ENCODE assay signal across 8 cellular contexts in the genomic region with DNA sequence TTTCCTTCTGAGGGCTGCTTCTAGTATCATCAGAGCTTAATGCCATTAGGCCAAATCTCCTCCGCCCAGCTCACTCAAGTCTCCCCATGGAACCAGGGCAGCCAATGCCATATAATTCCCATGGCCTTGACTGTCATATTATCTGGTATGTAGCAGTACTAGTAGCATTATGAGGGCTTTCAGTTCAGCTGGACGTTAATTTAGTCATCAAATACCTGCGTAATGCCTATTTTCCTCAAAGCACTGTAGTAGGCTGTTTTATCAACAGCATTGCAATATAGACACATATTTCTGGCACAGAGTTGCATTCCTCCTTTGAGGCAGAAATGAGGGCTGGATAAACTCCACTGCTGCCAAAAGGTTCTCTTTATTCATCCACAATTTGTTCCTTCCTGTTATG. TPM values are rescaled to one million over a fixed set of nuclear protein-coding genes. Genes with fewer than 3 reads are reported as not detected.
DNase-seq lines count a peak whose midpoint lies in the region; ATAC-seq and TF ChIP-seq lines count a peak whose summit lies in the region.

No MANE protein-coding gene starts in this region.

- DNase-seq in activated T-cell treated with anti-CD3 and anti-CD28 coated beads, Interleukin-2, amount 50 U/mL, for 72 hours = no peak
- no peak for DNase-seq in activated T-cell treated with anti-CD3 and anti-CD28 coated beads, Interleukin-2, amount 50 U/mL, for 1 hour
- peak; percentile 60 for DNase-seq in astrocyte of the spinal cord (ENCODE audit: low read depth, low spot score)
- DNase-seq in lower lobe of right lung = no peak
- no peak for DNase-seq in upper lobe of left lung
- DNase-seq in NCI-H1105 treated with DMSO at 0.1 percent for 48 hours (lab: John Stamatoyannopoulos, UW) = no peak
- no peak for DNase-seq in posterior cingulate gyrus

- no peaks in the 10 kb centered on the region for H3K27me3 Mint-ChIP-seq in activated T-cell treated with anti-CD3 and anti-CD28 coated beads, Interleukin-2, amount 50 U/mL, for 72 hours (ENCODE audit: low read depth)

- H3K36me3 ChIP-seq in lower lobe of right lung (no peaks in the 10 kb centered on the region), upper lobe of left lung (peaks cover 0 to 11% (median 3%) of the 10 kb centered on the region in 4 donors)

- H3K4me3 ChIP-seq in astrocyte of the spinal cord (ENCODE audit: low read depth, low read length) (peak overlapping the region; percentile 84), lower lobe of right lung (peak overlapping the region; percentile 91), upper lobe of left lung (peak overlapping the region in 3 of 4 donors; percentile 75 to 95 (median 89))

- no peak for TF ChIP-seq EP300 in upper lobe of left lung (IDR thresholded peaks at IDR 0.05)

- TF ChIP-seq POLR2A in upper lobe of left lung (IDR thresholded peaks at IDR 0.05) = no peak

- H3K9me3 Mint-ChIP-seq in activated T-cell treated with anti-CD3 and anti-CD28 coated beads, Interleukin-2, amount 50 U/mL, for 72 hours = no peaks in the 10 kb centered on the region

- peak overlapping the region; percentile 97 for H3K27ac ChIP-seq in lower lobe of right lung
- H3K27ac ChIP-seq in upper lobe of left lung = peak overlapping the region; percentile 5 to 99 (median 98)

- H3K9me3 ChIP-seq in lower lobe of right lung (no peaks in the 10 kb centered on the region), upper lobe of left lung (no peaks in the 10 kb centered on the region)

- in situ Hi-C loops in astrocyte of the spinal cord (cut with HindIII; ENCODE audit: low sequenced_read_pairs) = no loop called here

- ATAC-seq in activated T-cell treated with anti-CD3 and anti-CD28 coated beads, Interleukin-2, amount 50 U/mL, for 72 hours (replicated peaks in 1 of 2) = no peak
- no peak for ATAC-seq in lower lobe of right lung
- ATAC-seq in upper lobe of left lung (ENCODE audit: low FRiP score in 2 of 2) = no peak
- no peak for ATAC-seq in HG03097 (IDR thresholded peaks at IDR 0.05; ENCODE audit: low FRiP score, unreplicated experiment)

- H3K4me3 Mint-ChIP-seq in activated T-cell treated with anti-CD3 and anti-CD28 coated beads, Interleukin-2, amount 50 U/mL, for 72 hours = peak overlapping the region; percentile 84 to 98

- peaks cover 13 to 14% of the 10 kb centered on the region in 2 donors for H3K36me3 Mint-ChIP-seq in activated T-cell treated with anti-CD3 and anti-CD28 coated beads, Interleukin-2, amount 50 U/mL, for 72 hours (ENCODE audit: insufficient read depth in 2 of 2)

- peak overlapping the region; percentile 98 for H3K27ac Mint-ChIP-seq in activated T-cell treated with anti-CD3 and anti-CD28 coated beads, Interleukin-2, amount 50 U/mL, for 72 hours

- peaks cover 46% of the 10 kb centered on the region for H3K4me1 Mint-ChIP-seq in activated T-cell treated with anti-CD3 and anti-CD28 coated beads, Interleukin-2, amount 50 U/mL, for 72 hours (ENCODE audit: low read depth)

- H3K4me1 ChIP-seq in lower lobe of right lung (peaks cover 38% of the 10 kb centered on the region), upper lobe of left lung (peaks cover 29 to 38% (median 34%) of the 10 kb centered on the region in 4 donors)

- intact Hi-C loops in lower lobe of right lung (cut with DNase I) (no loop called here), posterior cingulate gyrus (cut with DNase I) (loop anchor here (5.0 kb wide), 3 partner anchors 103 to 247 kb away; partner anchors contain the start of genes BRPF3, SRSF3 and STK38)

- no peaks in the 10 kb centered on the region for H3K27me3 ChIP-seq in lower lobe of right lung (ENCODE audit: low read depth)
- no peaks in the 10 kb centered on the region for H3K27me3 ChIP-seq in upper lobe of left lung

- WGBS in upper lobe of left lung, 2 donors = 43 to 66% methylated on average over 3 of the region's 3 CpGs

- no peak for TF ChIP-seq CTCF in astrocyte of the spinal cord (IDR thresholded peaks at IDR 0.05; ENCODE audit: low read depth, low read length)
- no peak for TF ChIP-seq CTCF in lower lobe of right lung (IDR thresholded peaks at IDR 0.05)
- no peak for TF ChIP-seq CTCF in upper lobe of left lung (IDR thresholded peaks at IDR 0.05)

RNA-seq across cellular contexts. Expression of gene KCTD20, which starts 1.7 kb away (rescaled TPM):
- 10 to 100 TPM; 48.5 to 58.9 TPM for total RNA-seq in activated T-cell treated with anti-CD3 and anti-CD28 coated beads, Interleukin-2, amount 50 U/mL, for 72 hours
- total RNA-seq in lower lobe of right lung (37.2 TPM), upper lobe of left lung (10 to 100 TPM; 30.4 to 41.7 (median 36.7) TPM)

RNA-seq across cellular contexts. Expression of gene PXT1, which starts 1.8 kb away (rescaled TPM):
- total RNA-seq in activated T-cell treated with anti-CD3 and anti-CD28 coated beads, Interleukin-2, amount 50 U/mL, for 72 hours = under 1 TPM; 0.25 to 0.48 TPM
- total RNA-seq in lower lobe of right lung (not detected), upper lobe of left lung (under 1 TPM in 2 of 6 donors, not detected in 4; 0.09 to 0.15 TPM)

RNA-seq across cellular contexts. Expression of gene ETV7, which starts 57.0 kb away (rescaled TPM):
- total RNA-seq in activated T-cell treated with anti-CD3 and anti-CD28 coated beads, Interleukin-2, amount 50 U/mL, for 72 hours = 1 to 10 TPM; 1.4 to 7.4 TPM
- total RNA-seq in lower lobe of right lung (5.2 TPM), upper lobe of left lung (10 to 100 TPM in 1 of 6 donors, 1 to 10 TPM in 5; 2.0 to 10.5 (median 4.2) TPM)
